Comparison of ENCODE assay signal across 22 cellular contexts in the genomic region with DNA sequence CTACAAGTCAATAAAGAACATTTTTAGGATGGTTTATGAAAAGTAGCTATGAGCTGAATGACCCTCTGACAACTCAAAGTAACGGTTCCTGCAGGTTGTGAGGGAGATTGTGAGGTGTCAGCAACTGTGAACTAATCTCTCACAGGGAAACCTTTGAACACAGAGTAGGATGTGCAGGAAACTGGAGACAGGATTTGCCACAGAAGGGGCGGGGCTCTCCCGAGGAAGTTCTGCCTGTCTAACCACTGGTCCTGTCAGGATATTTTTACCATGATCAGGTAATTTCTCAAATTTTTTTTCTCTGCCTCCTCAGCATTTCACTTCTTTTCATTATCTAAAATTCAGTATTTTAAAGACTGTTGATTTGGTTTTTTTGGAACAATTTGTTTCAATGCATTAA.
"Had no signal": no experiment of that assay in that cellular context is flagged by ENCODE, and none has a peak within 500 bp of the region (broad histone marks: within the 10 kb centered on the region; RNA-seq: fewer than 3 reads in every experiment).

No MANE protein-coding gene starts in this region.

- H3K4me1 ChIP-seq: left ventricle myocardium inferior, neural progenitor cell, SJSA1, upper lobe of right lung had no signal

- H3K4me1 Mint-ChIP-seq: neural progenitor cell had no signal

- H3K27me3 Mint-ChIP-seq: activated CD4-positive, alpha-beta memory T cell treated with anti-CD3 and anti-CD28 coated beads for 36 hours; effector memory CD8-positive, alpha-beta T cell; naive B cell; progenitor cell of endocrine pancreas had no signal

- H3K27ac ChIP-seq: gastrocnemius medialis, left ventricle myocardium inferior, neural progenitor cell, SJSA1, stomach, upper lobe of right lung, WERI-Rb-1 had no signal

- H3K27ac Mint-ChIP-seq: activated CD4-positive, alpha-beta memory T cell treated with anti-CD3 and anti-CD28 coated beads for 36 hours; neural progenitor cell; progenitor cell of endocrine pancreas had no signal

- ATAC-seq: activated naive CD4-positive, alpha-beta T cell treated with anti-CD3 and anti-CD28 coated beads, Interleukin-2, amount 50 U/mL, for 72 hours; effector memory CD8-positive, alpha-beta T cell; gastrocnemius medialis; mucosa of descending colon; right cardiac atrium; upper lobe of right lung had no signal

- H3K27me3 ChIP-seq: gastrocnemius medialis, neural progenitor cell, SJSA1, stomach, upper lobe of right lung had no signal

- H3K4me2 ChIP-seq: neural progenitor cell had no signal

- H3K4me3 Mint-ChIP-seq: activated CD4-positive, alpha-beta memory T cell treated with anti-CD3 and anti-CD28 coated beads for 36 hours; effector memory CD8-positive, alpha-beta T cell; naive B cell; neural progenitor cell had no signal

- DNase-seq: activated CD4-positive, alpha-beta memory T cell treated with anti-CD3 and anti-CD28 coated beads for 36 hours; activated effector memory CD4-positive, alpha-beta T cell treated with anti-CD3 and anti-CD28 coated beads, Interleukin-2, amount 50 U/mL, for 16 hours; amniotic stem cell; effector memory CD8-positive, alpha-beta T cell; erythroblast; gastrocnemius medialis; kidney; left ventricle myocardium inferior; mesenchymal stem cell; naive B cell; right cardiac atrium; stimulated activated CD4-positive, alpha-beta T cell treated with anti-CD3 and anti-CD28 coated beads, Interleukin-15, amount 100 ng/mL, for 24 hours; stimulated activated CD4-positive, alpha-beta T cell treated with anti-CD3 and anti-CD28 coated beads, Interleukin-2, amount 100 ng/mL, for 48 hours; stomach; T-helper 2 cell; upper lobe of right lung; WERI-Rb-1 had no signal

- H3K4me3 ChIP-seq: gastrocnemius medialis, left ventricle myocardium inferior, mucosa of descending colon, neural progenitor cell, SJSA1, stomach, upper lobe of right lung had no signal

- H2AFZ ChIP-seq: neural progenitor cell had no signal

- H3K9ac ChIP-seq: neural progenitor cell had no signal

- H3K9me3 Mint-ChIP-seq: activated CD4-positive, alpha-beta memory T cell treated with anti-CD3 and anti-CD28 coated beads for 36 hours; activated naive CD4-positive, alpha-beta T cell treated with anti-CD3 and anti-CD28 coated beads, Interleukin-2, amount 50 U/mL, for 72 hours; effector memory CD8-positive, alpha-beta T cell; naive B cell; neural progenitor cell had no signal

- H3K9me3 ChIP-seq: gastrocnemius medialis, left ventricle myocardium inferior, mucosa of descending colon, SJSA1, stomach, upper lobe of right lung had no signal
